Comparison of ENCODE assay signal across 8 cellular contexts in the genomic region with DNA sequence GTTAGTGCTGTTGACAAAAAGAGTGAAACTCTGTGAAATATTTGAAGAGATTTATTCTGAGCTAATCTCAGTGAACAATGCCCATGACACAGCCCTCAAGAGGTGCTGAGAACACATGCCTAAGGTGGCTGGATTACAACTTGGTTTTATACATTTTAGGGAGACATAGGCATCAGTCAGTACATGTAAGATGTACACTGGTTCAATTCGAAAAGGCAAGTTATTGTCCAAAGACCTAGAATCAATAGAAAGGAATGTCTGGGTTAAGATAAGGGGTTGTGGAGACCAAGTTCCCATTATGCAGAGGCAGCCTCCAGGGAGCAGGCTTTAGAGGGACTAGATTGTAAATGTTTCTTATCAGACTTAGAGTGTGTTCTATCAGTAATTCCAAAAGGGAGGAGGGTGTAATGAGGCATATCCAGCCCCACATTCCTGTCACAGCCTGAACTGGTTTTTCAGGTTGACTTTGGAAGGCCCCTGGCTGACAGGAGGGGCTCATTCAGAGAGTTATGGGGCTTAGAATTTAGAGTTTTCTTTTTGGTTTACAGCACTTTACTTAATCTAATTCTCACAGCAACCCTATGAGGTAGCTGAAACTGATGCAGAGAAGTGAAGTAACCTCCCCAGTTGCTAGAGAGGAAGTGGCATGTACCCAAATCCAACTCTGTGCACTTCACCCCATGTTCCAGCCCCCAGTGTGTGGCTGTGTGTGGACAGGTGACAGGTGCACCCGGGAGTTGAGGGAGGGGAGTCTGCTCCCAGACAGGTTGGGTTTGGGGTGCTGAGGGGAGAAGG. TPM values are rescaled to one million over a fixed set of nuclear protein-coding genes. Genes with fewer than 3 reads are reported as not detected.
A peak's percentile ranks its signal among the peaks of the same experiment; 100 is the strongest.
DNase-seq lines count a peak whose midpoint lies in the region; ATAC-seq and TF ChIP-seq lines count a peak whose summit lies in the region.

No MANE protein-coding gene starts in this region.

- H3K4me1 Mint-ChIP-seq in endodermal cell = peaks cover 16% of the 10 kb centered on the region
- no peaks in the 10 kb centered on the region for H3K4me1 Mint-ChIP-seq in activated T-cell treated with anti-CD3 and anti-CD28 coated beads, Interleukin-2, amount 50 U/mL, for 24 hours (ENCODE audit: low read depth)
- no peaks in the 10 kb centered on the region for H3K4me1 Mint-ChIP-seq in activated naive CD8-positive, alpha-beta T cell treated with anti-CD3 and anti-CD28 coated beads, Interleukin-2, amount 50 U/mL, for 24 hours

- H3K4me1 ChIP-seq in endodermal cell (ENCODE audit: control insufficient read depth, insufficient read depth, low read length) = peaks cover 7% of the 10 kb centered on the region
- peaks cover 9% of the 10 kb centered on the region for H3K4me1 ChIP-seq in parathyroid adenoma
- no peaks in the 10 kb centered on the region for H3K4me1 ChIP-seq in effector memory CD4-positive, alpha-beta T cell (ENCODE audit: control insufficient read depth, insufficient read depth, low read length, poor library complexity, severe bottlenecking)

- WGBS in endodermal cell (ENCODE audit: insufficient coverage in 1 of 2, insufficient read length in 1 of 2), 2 experiments = 75 to 86% methylated on average over 1 to 2 of the region's 2 CpGs

- peak overlapping the region; percentile 78 for H3K27ac Mint-ChIP-seq in endodermal cell
- H3K27ac Mint-ChIP-seq in activated T-cell treated with anti-CD3 and anti-CD28 coated beads, Interleukin-2, amount 50 U/mL, for 24 hours = no peak overlapping the region
- H3K27ac Mint-ChIP-seq in activated naive CD8-positive, alpha-beta T cell treated with anti-CD3 and anti-CD28 coated beads, Interleukin-2, amount 50 U/mL, for 24 hours = no peak overlapping the region

- H3K4me3 Mint-ChIP-seq in endodermal cell = no peak overlapping the region
- no peak overlapping the region for H3K4me3 Mint-ChIP-seq in activated T-cell treated with anti-CD3 and anti-CD28 coated beads, Interleukin-2, amount 50 U/mL, for 24 hours
- H3K4me3 Mint-ChIP-seq in activated naive CD8-positive, alpha-beta T cell treated with anti-CD3 and anti-CD28 coated beads, Interleukin-2, amount 50 U/mL, for 24 hours = no peak overlapping the region

- no peaks in the 10 kb centered on the region for H3K79me2 ChIP-seq in parathyroid adenoma

- H3K4me3 ChIP-seq in GM06990 (replicated peaks; ENCODE audit: low read depth, low read length) (no peak overlapping the region), endodermal cell (ENCODE audit: low read length) (peak overlapping the region; percentile 47), parathyroid adenoma (ENCODE audit: low read depth, low read length) (peak overlapping the region; percentile 20)
- no peak overlapping the region for H3K4me3 ChIP-seq in effector memory CD4-positive, alpha-beta T cell (ENCODE audit: insufficient read depth, low read depth, low read length, poor library complexity, severe bottlenecking)

- ATAC-seq in activated naive CD8-positive, alpha-beta T cell treated with anti-CD3 and anti-CD28 coated beads, Interleukin-2, amount 50 U/mL, for 24 hours = no peak

- peaks cover 3% of the 10 kb centered on the region for H3K9me3 Mint-ChIP-seq in endodermal cell
- H3K9me3 Mint-ChIP-seq in activated T-cell treated with anti-CD3 and anti-CD28 coated beads, Interleukin-2, amount 50 U/mL, for 24 hours = no peaks in the 10 kb centered on the region
- H3K9me3 Mint-ChIP-seq in activated naive CD8-positive, alpha-beta T cell treated with anti-CD3 and anti-CD28 coated beads, Interleukin-2, amount 50 U/mL, for 24 hours = peaks cover 3% of the 10 kb centered on the region

- peak overlapping the region; percentile 42 for H3K27ac ChIP-seq in endodermal cell (ENCODE audit: low read depth, low read length)
- peak overlapping the region; percentile 56 for H3K27ac ChIP-seq in parathyroid adenoma
- H3K27ac ChIP-seq in effector memory CD4-positive, alpha-beta T cell (ENCODE audit: insufficient read depth, low read length, poor library complexity, severe bottlenecking) = no peak overlapping the region

- H3K9me3 ChIP-seq in endodermal cell (ENCODE audit: control insufficient read depth, low read length) (no peaks in the 10 kb centered on the region), parathyroid adenoma (ENCODE audit: control insufficient read depth, low read length) (no peaks in the 10 kb centered on the region)
- no peaks in the 10 kb centered on the region for H3K9me3 ChIP-seq in effector memory CD4-positive, alpha-beta T cell (ENCODE audit: control insufficient read depth, low read length)

- peak overlapping the region; percentile 59 for H3K4me2 ChIP-seq in parathyroid adenoma (ENCODE audit: low read length)

- H3K27me3 ChIP-seq in GM06990 (replicated peaks; ENCODE audit: control insufficient read depth, insufficient read depth, low read length) (no peaks in the 10 kb centered on the region; the same call in 1 of the 2 replicates), endodermal cell (ENCODE audit: control insufficient read depth, insufficient read depth, low read length, poor library complexity, severe bottlenecking) (no peaks in the 10 kb centered on the region), parathyroid adenoma (ENCODE audit: control insufficient read depth, insufficient read depth, low read length) (no peaks in the 10 kb centered on the region)
- no peaks in the 10 kb centered on the region for H3K27me3 ChIP-seq in effector memory CD4-positive, alpha-beta T cell (replicated peaks; ENCODE audit: control insufficient read depth, insufficient read depth, low read length, poor library complexity, severe bottlenecking)

- no peaks in the 10 kb centered on the region for H3K36me3 Mint-ChIP-seq in endodermal cell (ENCODE audit: low read depth)
- no peaks in the 10 kb centered on the region for H3K36me3 Mint-ChIP-seq in activated T-cell treated with anti-CD3 and anti-CD28 coated beads, Interleukin-2, amount 50 U/mL, for 24 hours (ENCODE audit: low read depth)
- no peaks in the 10 kb centered on the region for H3K36me3 Mint-ChIP-seq in activated naive CD8-positive, alpha-beta T cell treated with anti-CD3 and anti-CD28 coated beads, Interleukin-2, amount 50 U/mL, for 24 hours (ENCODE audit: low read depth)

- TF ChIP-seq CTCF in GM06990 (IDR thresholded peaks at IDR 0.05; ENCODE audit: insufficient read depth, low read length, poor library complexity, severe bottlenecking) (no peak), endodermal cell (conservative IDR thresholded peaks at IDR 0.05) (no peak), parathyroid adenoma (IDR thresholded peaks at IDR 0.05) (no peak), GM10266 (IDR thresholded peaks at IDR 0.05; ENCODE audit: control insufficient read depth, insufficient read depth, low read depth, missing control alignments) (no peak)

- peak; percentile 13 for DNase-seq in GM06990 (ENCODE audit: extremely low read depth, insufficient read length)
- peak; percentile 16 for DNase-seq in NCI-H1105 (lab: John Stamatoyannopoulos, UW)
- DNase-seq in endodermal cell = peak; percentile 66
- DNase-seq in effector memory CD4-positive, alpha-beta T cell = no peak
- no peak for DNase-seq in activated T-cell treated with anti-CD3 and anti-CD28 coated beads, Interleukin-2, amount 50 U/mL, for 24 hours
- DNase-seq in activated naive CD8-positive, alpha-beta T cell treated with anti-CD3 and anti-CD28 coated beads, Interleukin-2, amount 50 U/mL, for 24 hours = no peak
- DNase-seq in GM10266 (ENCODE audit: extremely low spot score) = no peak

- no peak overlapping the region for H3K9ac ChIP-seq in endodermal cell (ENCODE audit: extremely low read depth, low read length, poor library complexity, severe bottlenecking)
- H3K9ac ChIP-seq in parathyroid adenoma = no peak overlapping the region

- peaks cover 4% of the 10 kb centered on the region for H3K27me3 Mint-ChIP-seq in endodermal cell (ENCODE audit: insufficient read depth)
- peaks cover 46% of the 10 kb centered on the region for H3K27me3 Mint-ChIP-seq in activated T-cell treated with anti-CD3 and anti-CD28 coated beads, Interleukin-2, amount 50 U/mL, for 24 hours
- H3K27me3 Mint-ChIP-seq in activated naive CD8-positive, alpha-beta T cell treated with anti-CD3 and anti-CD28 coated beads, Interleukin-2, amount 50 U/mL, for 24 hours = peaks cover 16% of the 10 kb centered on the region

- peak overlapping the region; percentile 46 for H2AFZ ChIP-seq in parathyroid adenoma

- no peaks in the 10 kb centered on the region for H3K36me3 ChIP-seq in GM06990 (ENCODE audit: control insufficient read depth, insufficient read depth, low read length)
- H3K36me3 ChIP-seq in endodermal cell (ENCODE audit: control insufficient read depth, insufficient read depth, low read length) = no peaks in the 10 kb centered on the region
- no peaks in the 10 kb centered on the region for H3K36me3 ChIP-seq in parathyroid adenoma (ENCODE audit: control insufficient read depth, insufficient read depth, low read length)
- no peaks in the 10 kb centered on the region for H3K36me3 ChIP-seq in effector memory CD4-positive, alpha-beta T cell (ENCODE audit: control insufficient read depth, insufficient read depth, low read length)

RNA-seq across cellular contexts. Expression of a gene that starts 28.3 kb away (rescaled TPM):
- 10 to 100 TPM; 11.8 to 20.4 TPM for total RNA-seq in endodermal cell
- 45.7 TPM for polyA plus RNA-seq in endodermal cell (2013, experiment 1 of 2)
- 45.8 TPM for polyA plus RNA-seq in endodermal cell (2013, experiment 2 of 2)

Comparison
In these comparisons a context has a peak if more than half of its experiments do, and no peak if none do; other contexts are left out.
1. DNase-seq: peak in GM06990 (single experiment), NCI-H1105 (single experiment) and endodermal cell (single experiment); none in effector memory CD4-positive, alpha-beta T cell (0 of 3), activated T-cell treated with anti-CD3 and anti-CD28 coated beads, Interleukin-2, amount 50 U/mL, for 24 hours (single experiment), activated naive CD8-positive, alpha-beta T cell treated with anti-CD3 and anti-CD28 coated beads, Interleukin-2, amount 50 U/mL, for 24 hours (single experiment) and GM10266 (single experiment).
2. H3K4me3 ChIP-seq: peak in endodermal cell (single experiment) and parathyroid adenoma (single experiment); none in GM06990 (single experiment) and effector memory CD4-positive, alpha-beta T cell (single experiment).